In the genomic region with DNA sequence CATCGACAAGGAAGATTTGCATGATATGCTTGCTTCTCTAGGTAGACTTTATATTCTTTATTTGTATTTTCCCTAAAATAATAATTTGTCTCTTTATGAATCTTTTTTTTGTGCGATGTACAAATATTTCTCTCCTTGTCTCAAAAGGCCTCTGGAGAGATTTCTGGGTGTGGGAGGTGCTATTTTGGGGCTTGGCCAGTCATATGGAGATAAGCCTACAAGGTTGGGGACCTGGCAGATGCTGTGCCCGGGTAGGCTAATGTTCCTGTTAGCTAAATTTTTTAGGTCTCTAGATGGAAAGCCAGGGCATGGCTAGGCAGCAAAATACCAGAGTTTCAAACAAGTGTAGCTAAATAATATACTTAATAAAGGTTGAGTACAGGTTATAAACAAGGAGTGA, we compare ENCODE assay signal across 1 cellular context.
A peak's percentile ranks its signal among the peaks of the same experiment; 100 is the strongest.
TF ChIP-seq lines count a peak whose summit lies in the region.

No MANE protein-coding gene starts in this region.

TF ChIP-seq in GM12878, 131 proteins besides CTCF, POLR2A, EP300 and RAD21:
- TF ChIP-seq NFXL1 (IDR thresholded peaks at IDR 0.05; ENCODE audit: borderline replicate concordance) (no peak), ZSCAN29 (IDR thresholded peaks at IDR 0.05) (no peak), ZBED1 (IDR thresholded peaks at IDR 0.05; ENCODE audit: borderline replicate concordance) (no peak), RUNX3 (IDR thresholded peaks at IDR 0.05; ENCODE audit: low read length) (no peak), ZZZ3 (IDR thresholded peaks at IDR 0.05; ENCODE audit: control insufficient read depth, insufficient read length, low read depth) (no peak), ZNF207 (IDR thresholded peaks at IDR 0.05; ENCODE audit: borderline replicate concordance) (no peak), TCF7 (IDR thresholded peaks at IDR 0.05; ENCODE audit: borderline replicate concordance) (no peak), NR2F1 (conservative IDR thresholded peaks at IDR 0.05) (no peak), JUNB (IDR thresholded peaks at IDR 0.05) (peak; percentile 50; the same call in 1 of the 2 replicates), MEF2A (IDR thresholded peaks at IDR 0.05; ENCODE audit: insufficient read depth, low read depth, low read length) (peak; percentile 70; the same call in 1 of the 2 replicates), RFX5 (IDR thresholded peaks at IDR 0.05; ENCODE audit: low read depth, low read length) (no peak)
- TF ChIP-seq, protein P1, sequence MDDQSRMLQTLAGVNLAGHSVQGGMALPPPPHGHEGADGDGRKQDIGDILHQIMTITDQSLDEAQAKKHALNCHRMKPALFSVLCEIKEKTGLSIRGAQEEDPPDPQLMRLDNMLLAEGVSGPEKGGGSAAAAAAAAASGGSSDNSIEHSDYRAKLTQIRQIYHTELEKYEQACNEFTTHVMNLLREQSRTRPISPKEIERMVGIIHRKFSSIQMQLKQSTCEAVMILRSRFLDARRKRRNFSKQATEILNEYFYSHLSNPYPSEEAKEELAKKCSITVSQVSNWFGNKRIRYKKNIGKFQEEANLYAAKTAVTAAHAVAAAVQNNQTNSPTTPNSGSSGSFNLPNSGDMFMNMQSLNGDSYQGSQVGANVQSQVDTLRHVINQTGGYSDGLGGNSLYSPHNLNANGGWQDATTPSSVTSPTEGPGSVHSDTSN (IDR thresholded peaks at IDR 0.05; ENCODE audit: insufficient replicate concordance, low read depth, low read length) = no peak
- TF ChIP-seq, protein P2, sequence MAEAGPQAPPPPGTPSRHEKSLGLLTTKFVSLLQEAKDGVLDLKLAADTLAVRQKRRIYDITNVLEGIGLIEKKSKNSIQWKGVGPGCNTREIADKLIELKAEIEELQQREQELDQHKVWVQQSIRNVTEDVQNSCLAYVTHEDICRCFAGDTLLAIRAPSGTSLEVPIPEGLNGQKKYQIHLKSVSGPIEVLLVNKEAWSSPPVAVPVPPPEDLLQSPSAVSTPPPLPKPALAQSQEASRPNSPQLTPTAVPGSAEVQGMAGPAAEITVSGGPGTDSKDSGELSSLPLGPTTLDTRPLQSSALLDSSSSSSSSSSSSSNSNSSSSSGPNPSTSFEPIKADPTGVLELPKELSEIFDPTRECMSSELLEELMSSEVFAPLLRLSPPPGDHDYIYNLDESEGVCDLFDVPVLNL (IDR thresholded peaks at IDR 0.05; ENCODE audit: low read depth, low read length) = no peak
- TF ChIP-seq, protein P3, sequence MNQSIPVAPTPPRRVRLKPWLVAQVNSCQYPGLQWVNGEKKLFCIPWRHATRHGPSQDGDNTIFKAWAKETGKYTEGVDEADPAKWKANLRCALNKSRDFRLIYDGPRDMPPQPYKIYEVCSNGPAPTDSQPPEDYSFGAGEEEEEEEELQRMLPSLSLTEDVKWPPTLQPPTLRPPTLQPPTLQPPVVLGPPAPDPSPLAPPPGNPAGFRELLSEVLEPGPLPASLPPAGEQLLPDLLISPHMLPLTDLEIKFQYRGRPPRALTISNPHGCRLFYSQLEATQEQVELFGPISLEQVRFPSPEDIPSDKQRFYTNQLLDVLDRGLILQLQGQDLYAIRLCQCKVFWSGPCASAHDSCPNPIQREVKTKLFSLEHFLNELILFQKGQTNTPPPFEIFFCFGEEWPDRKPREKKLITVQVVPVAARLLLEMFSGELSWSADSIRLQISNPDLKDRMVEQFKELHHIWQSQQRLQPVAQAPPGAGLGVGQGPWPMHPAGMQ (IDR thresholded peaks at IDR 0.05; ENCODE audit: borderline replicate concordance) = no peak
